In the genomic region with DNA sequence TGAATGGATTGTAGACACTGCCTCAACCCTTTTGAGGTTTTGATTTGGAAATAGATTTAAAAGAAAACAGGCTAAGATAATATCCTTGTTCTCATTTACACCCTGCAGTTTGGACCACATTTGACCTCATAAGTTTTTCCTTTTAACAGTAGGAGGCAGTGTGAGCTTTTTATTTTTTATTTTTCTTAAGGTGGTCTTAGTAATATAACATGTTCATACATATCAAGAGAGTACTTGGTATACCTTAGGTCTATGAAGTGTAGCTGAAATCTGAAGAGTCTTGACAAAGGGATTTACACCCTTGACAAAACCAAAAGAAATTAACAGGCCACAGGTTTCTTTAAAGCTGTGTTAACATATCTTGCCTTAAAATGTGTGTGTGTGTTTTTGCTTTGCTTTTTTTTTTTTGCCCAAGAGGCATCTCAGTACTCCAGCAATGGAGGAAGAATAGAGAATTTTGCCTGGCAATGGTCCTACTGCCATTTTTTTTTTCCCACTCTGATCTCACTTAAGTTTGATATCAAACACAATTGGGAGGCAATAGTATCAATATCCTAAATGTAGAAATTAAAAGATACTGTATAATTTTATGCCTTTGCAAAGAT, we compare ENCODE assay signal across 1 cellular context.
TF ChIP-seq lines count a peak whose summit lies in the region.

No MANE protein-coding gene starts in this region.

TF ChIP-seq in GM12878, 131 proteins besides CTCF, POLR2A, EP300 and RAD21 (continued from another document):
- TF ChIP-seq, protein P1, sequence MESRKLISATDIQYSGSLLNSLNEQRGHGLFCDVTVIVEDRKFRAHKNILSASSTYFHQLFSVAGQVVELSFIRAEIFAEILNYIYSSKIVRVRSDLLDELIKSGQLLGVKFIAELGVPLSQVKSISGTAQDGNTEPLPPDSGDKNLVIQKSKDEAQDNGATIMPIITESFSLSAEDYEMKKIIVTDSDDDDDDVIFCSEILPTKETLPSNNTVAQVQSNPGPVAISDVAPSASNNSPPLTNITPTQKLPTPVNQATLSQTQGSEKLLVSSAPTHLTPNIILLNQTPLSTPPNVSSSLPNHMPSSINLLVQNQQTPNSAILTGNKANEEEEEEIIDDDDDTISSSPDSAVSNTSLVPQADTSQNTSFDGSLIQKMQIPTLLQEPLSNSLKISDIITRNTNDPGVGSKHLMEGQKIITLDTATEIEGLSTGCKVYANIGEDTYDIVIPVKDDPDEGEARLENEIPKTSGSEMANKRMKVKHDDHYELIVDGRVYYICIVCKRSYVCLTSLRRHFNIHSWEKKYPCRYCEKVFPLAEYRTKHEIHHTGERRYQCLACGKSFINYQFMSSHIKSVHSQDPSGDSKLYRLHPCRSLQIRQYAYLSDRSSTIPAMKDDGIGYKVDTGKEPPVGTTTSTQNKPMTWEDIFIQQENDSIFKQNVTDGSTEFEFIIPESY (IDR thresholded peaks at IDR 0.05) = no peak
- TF ChIP-seq SRF (IDR thresholded peaks at IDR 0.05; ENCODE audit: low read depth in 2 of 2, low read length in 2 of 2) (no peak), ZNF24 (IDR thresholded peaks at IDR 0.05) (no peak)
TF ChIP-seq in GM12878: peak in this region for 0.
